In the genomic region with DNA sequence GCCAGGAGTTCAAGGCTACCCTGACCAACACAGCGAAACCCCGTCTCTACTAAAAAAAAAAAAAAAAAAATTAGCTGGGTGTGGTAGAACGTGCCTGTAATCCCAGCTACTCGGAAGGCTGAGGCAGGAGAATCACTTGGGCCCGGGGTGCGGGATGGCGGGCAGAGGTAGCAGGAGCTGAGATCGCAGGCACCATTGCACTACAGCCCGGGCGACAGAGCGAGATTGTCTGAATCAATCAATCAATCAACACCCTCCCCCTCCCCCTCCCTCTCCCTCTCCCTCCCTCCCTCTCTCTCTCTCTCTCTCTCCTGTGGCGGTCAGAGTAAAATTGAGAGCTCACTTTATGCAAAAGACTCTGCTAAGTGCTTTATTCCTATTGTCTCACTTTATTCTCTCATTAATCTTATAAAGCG, we compare ENCODE assay signal across 9 cellular contexts. TPM values are rescaled to one million over a fixed set of nuclear protein-coding genes. Genes with fewer than 3 reads are reported as not detected.
A peak's percentile ranks its signal among the peaks of the same experiment; 100 is the strongest.
DNase-seq lines count a peak whose midpoint lies in the region; ATAC-seq, FAIRE-seq and TF ChIP-seq lines count a peak whose summit lies in the region.
"Had no signal": no experiment of that assay in that cellular context is flagged by ENCODE, and none has a peak within 500 bp of the region (broad histone marks: within the 10 kb centered on the region; RNA-seq: fewer than 3 reads in every experiment).

No MANE protein-coding gene starts in this region.

- no TSS peak for BruUV-seq in HepG2 (replicated peaks; lab: Mats Ljungman, UMichigan)

- peaks cover 3% of the 10 kb centered on the region; the same call in 1 of the 2 replicates for H4K20me1 ChIP-seq in HepG2 (ENCODE audit: insufficient read depth, low read length)

- H3K9ac ChIP-seq in HepG2 (ENCODE audit: insufficient read depth, low read depth, low read length) = peak overlapping the region; percentile 77

- TF ChIP-seq CTCF in HepG2 (CRISPR knock-in tag; IDR thresholded peaks at IDR 0.05) (no peak), tibial artery (IDR thresholded peaks at IDR 0.05) (no peak)

- intact Hi-C loops in HepG2 (cut with micrococcal nuclease; ENCODE audit: unreplicated experiment) = loop anchor here (1.0 to 2.0 kb wide), 2 partner anchors 31 to 44 kb away; partner anchors contain the start of gene TAF1C
- intact Hi-C loops in tibial artery (cut with DNase I; ENCODE audit: low total_unique reads) = no loop called here
- intact Hi-C loops in aorta (cut with DNase I) = no loop called here

- DNase-seq in activated T-cell treated with anti-CD3 and anti-CD28 coated beads, Interleukin-2, amount 50 U/mL, for 24 hours = no peak
- DNase-seq in activated T-cell treated with anti-CD3 and anti-CD28 coated beads, Interleukin-2, amount 50 U/mL, for 48 hours = no peak
- DNase-seq in activated naive CD8-positive, alpha-beta T cell treated with anti-CD3 and anti-CD28 coated beads, Interleukin-2, amount 50 U/mL, for 24 hours = no peak
- DNase-seq in HepG2 (ENCODE audit: low spot score) (no peak), tibial artery (no peak), aorta (no peak), SIG-M5 (lab: John Stamatoyannopoulos, UW) (no peak)

- CTCF ChIA-PET in HepG2 (lab: Yijun Ruan, JAX; ENCODE audit: low intra/inter-chr PET ratio, low total read pairs) = interaction anchor here (1.8 kb wide), 1 partner anchor 31 kb away, joined by 6 read pairs; no protein-coding TSS in a partner anchor

- no peak for FAIRE-seq in HepG2 (lab: Jason Lieb, UNC)

- H3K4me3 Mint-ChIP-seq in activated T-cell treated with anti-CD3 and anti-CD28 coated beads, Interleukin-2, amount 50 U/mL, for 24 hours = peak overlapping the region; percentile 96
- peak overlapping the region; percentile 93 for H3K4me3 Mint-ChIP-seq in activated naive CD8-positive, alpha-beta T cell treated with anti-CD3 and anti-CD28 coated beads, Interleukin-2, amount 50 U/mL, for 24 hours

- no peaks in the 10 kb centered on the region for H3K27me3 Mint-ChIP-seq in activated T-cell treated with anti-CD3 and anti-CD28 coated beads, Interleukin-2, amount 50 U/mL, for 24 hours
- peaks cover 3% of the 10 kb centered on the region for H3K27me3 Mint-ChIP-seq in activated naive CD8-positive, alpha-beta T cell treated with anti-CD3 and anti-CD28 coated beads, Interleukin-2, amount 50 U/mL, for 24 hours

- H3K36me3 ChIP-seq in HepG2 (replicated peaks in 1 of 2; ENCODE audit: control insufficient read depth in 1 of 2, insufficient read depth in 2 of 2, low read length in 2 of 2) (no peaks in the 10 kb centered on the region), tibial artery (no peaks in the 10 kb centered on the region), aorta (ENCODE audit: control insufficient read depth in 1 of 2, insufficient read depth in 2 of 2, low read length in 1 of 2) (no peaks in the 10 kb centered on the region)

- TF ChIP-seq EP300 in HepG2 (IDR thresholded peaks at IDR 0.05; ENCODE audit: low read depth in 2 of 2, low read length in 2 of 2) = no peak
- no peak for TF ChIP-seq EP300 in HepG2 (CRISPR knock-in tag; IDR thresholded peaks at IDR 0.05; ENCODE audit: borderline replicate concordance)

- no peaks in the 10 kb centered on the region for H3K9me3 Mint-ChIP-seq in activated T-cell treated with anti-CD3 and anti-CD28 coated beads, Interleukin-2, amount 50 U/mL, for 24 hours
- H3K9me3 Mint-ChIP-seq in activated naive CD8-positive, alpha-beta T cell treated with anti-CD3 and anti-CD28 coated beads, Interleukin-2, amount 50 U/mL, for 24 hours = no peaks in the 10 kb centered on the region

- no peak for TF ChIP-seq POLR2A in HepG2 (IDR thresholded peaks at IDR 0.05; ENCODE audit: insufficient read depth in 1 of 2, low read depth in 2 of 2, low read length in 2 of 2)

- H3K4me3 ChIP-seq in HepG2 (replicated peaks in 1 of 3; ENCODE audit: insufficient read depth in 1 of 3, low read depth in 2 of 3, low read length in 3 of 3) = peak overlapping the region; percentile 90 to 100 (median 92)
- H3K4me3 ChIP-seq in tibial artery = peak overlapping the region; percentile 72 to 89
- peak overlapping the region in 1 of 2 donors; percentile 89 for H3K4me3 ChIP-seq in aorta (ENCODE audit: low read length in 2 of 2)

- WGBS in HepG2 (ENCODE audit: low lambda C conversion rate) = 38% methylated on average over 13 of the region's 13 CpGs
- WGBS in aorta, 2 donors = 30 to 36% methylated on average over 10 to 13 of the region's 13 CpGs

- H3K27ac ChIP-seq in HepG2 (ENCODE audit: extremely low read length, insufficient read depth, low read length) (no peak overlapping the region), tibial artery (no peak overlapping the region), aorta (ENCODE audit: low read depth in 1 of 2, low read length in 2 of 2) (no peak overlapping the region)

- POLR2A ChIA-PET in HepG2 (lab: Yijun Ruan, JAX) = interaction anchor here (1.0 kb wide), 1 partner anchor 27 kb away, joined by 7 read pairs; the partner anchor contains the start of gene MBTPS1

- no peaks in the 10 kb centered on the region for H3K9me3 ChIP-seq in HepG2 (ENCODE audit: low read length)
- H3K9me3 ChIP-seq in tibial artery = no peaks in the 10 kb centered on the region
- H3K9me3 ChIP-seq in aorta (ENCODE audit: control insufficient read depth, low read length) = no peaks in the 10 kb centered on the region

- H2AFZ ChIP-seq in HepG2 (ENCODE audit: low read length) = no peak overlapping the region

- H3K36me3 Mint-ChIP-seq in activated T-cell treated with anti-CD3 and anti-CD28 coated beads, Interleukin-2, amount 50 U/mL, for 24 hours (ENCODE audit: low read depth) = peaks cover 5% of the 10 kb centered on the region
- H3K36me3 Mint-ChIP-seq in activated naive CD8-positive, alpha-beta T cell treated with anti-CD3 and anti-CD28 coated beads, Interleukin-2, amount 50 U/mL, for 24 hours (ENCODE audit: low read depth) = no peaks in the 10 kb centered on the region

- peak overlapping the region; percentile 97 for H3K4me2 ChIP-seq in HepG2 (ENCODE audit: low read depth, low read length)

- in situ Hi-C loops in HepG2 (cut with HindIII; ENCODE audit: extremely low pct_ligation_motif_present, low pct_unique_long_range_greater_than_20kb) = no loop called here

- no peak for TF ChIP-seq RAD21 in HepG2 (CRISPR knock-in tag; IDR thresholded peaks at IDR 0.05)

- peak overlapping the region; percentile 90 for H3K27ac Mint-ChIP-seq in activated T-cell treated with anti-CD3 and anti-CD28 coated beads, Interleukin-2, amount 50 U/mL, for 24 hours
- H3K27ac Mint-ChIP-seq in activated naive CD8-positive, alpha-beta T cell treated with anti-CD3 and anti-CD28 coated beads, Interleukin-2, amount 50 U/mL, for 24 hours = peak overlapping the region; percentile 86

- peaks cover 40% of the 10 kb centered on the region for H3K79me2 ChIP-seq in HepG2 (ENCODE audit: insufficient read depth, low read length)

- peaks cover 31% of the 10 kb centered on the region for H3K4me1 Mint-ChIP-seq in activated T-cell treated with anti-CD3 and anti-CD28 coated beads, Interleukin-2, amount 50 U/mL, for 24 hours (ENCODE audit: low read depth)
- H3K4me1 Mint-ChIP-seq in activated naive CD8-positive, alpha-beta T cell treated with anti-CD3 and anti-CD28 coated beads, Interleukin-2, amount 50 U/mL, for 24 hours = peaks cover 36% of the 10 kb centered on the region

- peaks cover 52% of the 10 kb centered on the region for H3K4me1 ChIP-seq in HepG2 (ENCODE audit: insufficient read depth, low read length)
- H3K4me1 ChIP-seq in tibial artery = peaks cover 0 to 21% (median 13%) of the 10 kb centered on the region in 4 donors
- H3K4me1 ChIP-seq in aorta (ENCODE audit: control insufficient read depth in 1 of 2, insufficient read depth in 2 of 2, low read length in 2 of 2) = no peaks in the 10 kb centered on the region

- peaks cover 2 to 10% of the 10 kb centered on the region in 2 experiments for H3K27me3 ChIP-seq in HepG2 (ENCODE audit: control insufficient read depth in 1 of 2, insufficient read depth in 2 of 2, low read length in 2 of 2)
- no peaks in the 10 kb centered on the region for H3K27me3 ChIP-seq in tibial artery
- no peaks in the 10 kb centered on the region for H3K27me3 ChIP-seq in aorta (ENCODE audit: control insufficient read depth in 1 of 2, insufficient read depth in 2 of 2, low read length in 1 of 2)

- no peak for ATAC-seq in activated naive CD8-positive, alpha-beta T cell treated with anti-CD3 and anti-CD28 coated beads, Interleukin-2, amount 50 U/mL, for 24 hours
- ATAC-seq in HepG2 (no peak), aorta (ENCODE audit: low FRiP score) (no peak), HG02938 (IDR thresholded peaks at IDR 0.05; ENCODE audit: unreplicated experiment) (no peak)

RNA-seq across cellular contexts. Expression of gene HSDL1, which starts 1.2 kb away (rescaled TPM):
- total RNA-seq in HepG2 (2016; rRNA removed; fragmentation: Illumina TruSeq; extraction: Trizol) (41.0 and 49.7 TPM in 2 replicates), aorta (10 to 100 TPM; 14.6 to 20.5 TPM)
- total RNA-seq in HepG2 (2016; cell fraction: cytosol; rRNA removed; fragmentation: Illumina TruSeq; extraction: Trizol; ENCODE audit: low read depth) = 7.8 and 9.0 TPM in 2 replicates
- total RNA-seq in HepG2 (2016; cell fraction: insoluble cytoplasmic fraction; rRNA removed; fragmentation: Illumina TruSeq; extraction: Trizol) = 44.0 and 52.4 TPM in 2 replicates
- total RNA-seq in HepG2 (2016; cell fraction: membrane; rRNA removed; fragmentation: Illumina TruSeq; extraction: Trizol) = 24.0 and 24.1 TPM in 2 replicates
- total RNA-seq in HepG2 (2016; cell fraction: nucleus; rRNA removed; fragmentation: Illumina TruSeq; extraction: Trizol) = 44.3 and 51.5 TPM in 2 replicates
- polyA plus RNA-seq in HepG2 (2011; rRNA removed) (38.5 and 49.2 TPM in 2 replicates), aorta (10 to 100 TPM; 11.4 to 19.0 TPM)
- polyA plus RNA-seq in HepG2 (2011; cell fraction: cytosol; rRNA removed) = 16.7 and 25.9 TPM in 2 replicates
- 63.7 and 74.4 TPM in 2 replicates for polyA plus RNA-seq in HepG2 (2011; cell fraction: nucleus; rRNA removed)
- 37.4 and 44.3 TPM in 2 replicates for polyA plus RNA-seq in HepG2 (2012)
- polyA plus RNA-seq in HepG2 (2016; cell fraction: cytosol; fragmentation: Illumina TruSeq; extraction: Trizol; ENCODE audit: low read depth) = 4.0 and 5.2 TPM in 2 replicates
- polyA plus RNA-seq in HepG2 (2016; cell fraction: insoluble cytoplasmic fraction; fragmentation: Illumina TruSeq; extraction: Trizol; ENCODE audit: low read depth) = 31.8 and 35.8 TPM in 2 replicates
- polyA plus RNA-seq in HepG2 (2016; cell fraction: membrane; fragmentation: Illumina TruSeq; extraction: Trizol; ENCODE audit: low read depth) = 9.4 and 9.5 TPM in 2 replicates
- 82.3 and 86.1 TPM in 2 replicates for polyA plus RNA-seq in HepG2 (2016; cell fraction: nucleus; fragmentation: Illumina TruSeq; extraction: Trizol; ENCODE audit: insufficient read depth, low read depth)
- polyA minus RNA-seq in HepG2 (2011; rRNA and poly(A)+ RNA removed; ENCODE audit: low replicate concordance) = 16.9 and 31.3 TPM in 2 replicates
- polyA minus RNA-seq in HepG2 (2011; cell fraction: cytosol; rRNA and poly(A)+ RNA removed) = 17.4 and 22.4 TPM in 2 replicates
- polyA minus RNA-seq in HepG2 (2011; cell fraction: nucleus; rRNA and poly(A)+ RNA removed) = 37.8 and 49.3 TPM in 2 replicates

RNA-seq across cellular contexts. Expression of gene DNAAF1, which starts 1.3 kb away (rescaled TPM):
- total RNA-seq in HepG2 (2016; rRNA removed; fragmentation: Illumina TruSeq; extraction: Trizol) (0.04 TPM in 1 of 2 replicates, not detected in the other), aorta (under 1 TPM; 0.19 to 0.48 TPM)
- total RNA-seq in HepG2 (2016; cell fraction: cytosol; rRNA removed; fragmentation: Illumina TruSeq; extraction: Trizol; ENCODE audit: low read depth) = not detected in 2 replicates
- 0.09 TPM in 1 of 2 replicates, not detected in the other for total RNA-seq in HepG2 (2016; cell fraction: insoluble cytoplasmic fraction; rRNA removed; fragmentation: Illumina TruSeq; extraction: Trizol)
- 0.21 and 0.28 TPM in 2 replicates for total RNA-seq in HepG2 (2016; cell fraction: membrane; rRNA removed; fragmentation: Illumina TruSeq; extraction: Trizol)
- total RNA-seq in HepG2 (2016; cell fraction: nucleus; rRNA removed; fragmentation: Illumina TruSeq; extraction: Trizol) = 0.22 and 0.25 TPM in 2 replicates
- polyA plus RNA-seq in HepG2 (2011; rRNA removed) (0.07 TPM in 1 of 2 replicates, not detected in the other), aorta (1 to 10 TPM in 1 of 2 donors, not detected in 1; 1.4 TPM)
- polyA plus RNA-seq in HepG2 (2011; cell fraction: cytosol; rRNA removed) = not detected in 2 replicates
- polyA plus RNA-seq in HepG2 (2011; cell fraction: nucleus; rRNA removed) = 0.10 and 0.48 TPM in 2 replicates
- polyA plus RNA-seq in HepG2 (2012) = 0.09 TPM in 1 of 2 replicates, not detected in the other
- polyA plus RNA-seq in HepG2 (2016; cell fraction: cytosol; fragmentation: Illumina TruSeq; extraction: Trizol; ENCODE audit: low read depth) = not detected in 2 replicates
- not detected in 2 replicates for polyA plus RNA-seq in HepG2 (2016; cell fraction: insoluble cytoplasmic fraction; fragmentation: Illumina TruSeq; extraction: Trizol; ENCODE audit: low read depth)
- not detected in 2 replicates for polyA plus RNA-seq in HepG2 (2016; cell fraction: membrane; fragmentation: Illumina TruSeq; extraction: Trizol; ENCODE audit: low read depth)
- polyA plus RNA-seq in HepG2 (2016; cell fraction: nucleus; fragmentation: Illumina TruSeq; extraction: Trizol; ENCODE audit: insufficient read depth, low read depth) = 0.35 and 0.44 TPM in 2 replicates
- polyA minus RNA-seq in HepG2 (2011; rRNA and poly(A)+ RNA removed; ENCODE audit: low replicate concordance) = 0.37 TPM in 1 of 2 replicates, not detected in the other
- polyA minus RNA-seq in HepG2 (2011; cell fraction: cytosol; rRNA and poly(A)+ RNA removed) = not detected in 2 replicates
- polyA minus RNA-seq in HepG2 (2011; cell fraction: nucleus; rRNA and poly(A)+ RNA removed) = 0.37 TPM in 1 of 2 replicates, not detected in the other
- total RNA-seq: glomerular endothelial cell had no signal

RNA-seq across cellular contexts. Expression of gene MBTPS1, which starts 27.1 kb away (rescaled TPM):
- 42.0 and 56.7 TPM in 2 replicates for total RNA-seq in HepG2 (2016; rRNA removed; fragmentation: Illumina TruSeq; extraction: Trizol)
- 14.4 and 16.1 TPM in 2 replicates for total RNA-seq in HepG2 (2016; cell fraction: cytosol; rRNA removed; fragmentation: Illumina TruSeq; extraction: Trizol; ENCODE audit: low read depth)
- total RNA-seq in HepG2 (2016; cell fraction: insoluble cytoplasmic fraction; rRNA removed; fragmentation: Illumina TruSeq; extraction: Trizol) = 36.6 and 55.6 TPM in 2 replicates
- total RNA-seq in HepG2 (2016; cell fraction: membrane; rRNA removed; fragmentation: Illumina TruSeq; extraction: Trizol) = 45.4 and 47.4 TPM in 2 replicates
- 69.1 and 74.7 TPM in 2 replicates for total RNA-seq in HepG2 (2016; cell fraction: nucleus; rRNA removed; fragmentation: Illumina TruSeq; extraction: Trizol)
- polyA plus RNA-seq in HepG2 (2011; rRNA removed) = 83.4 and 91.3 TPM in 2 replicates
- 67.3 and 71.7 TPM in 2 replicates for polyA plus RNA-seq in HepG2 (2011; cell fraction: cytosol; rRNA removed)
- polyA plus RNA-seq in HepG2 (2011; cell fraction: nucleus; rRNA removed) = 131 and 133 TPM in 2 replicates
- polyA plus RNA-seq in HepG2 (2012) = 62.6 and 69.2 TPM in 2 replicates
- polyA plus RNA-seq in HepG2 (2016; cell fraction: cytosol; fragmentation: Illumina TruSeq; extraction: Trizol; ENCODE audit: low read depth) = 8.3 TPM in 2 replicates
- 38.4 and 45.1 TPM in 2 replicates for polyA plus RNA-seq in HepG2 (2016; cell fraction: insoluble cytoplasmic fraction; fragmentation: Illumina TruSeq; extraction: Trizol; ENCODE audit: low read depth)
- polyA plus RNA-seq in HepG2 (2016; cell fraction: membrane; fragmentation: Illumina TruSeq; extraction: Trizol; ENCODE audit: low read depth) = 28.8 and 29.8 TPM in 2 replicates
- polyA plus RNA-seq in HepG2 (2016; cell fraction: nucleus; fragmentation: Illumina TruSeq; extraction: Trizol; ENCODE audit: insufficient read depth, low read depth) = 102 and 104 TPM in 2 replicates
- polyA minus RNA-seq in HepG2 (2011; rRNA and poly(A)+ RNA removed; ENCODE audit: low replicate concordance) = 115 TPM in 2 replicates
- 74.7 and 82.8 TPM in 2 replicates for polyA minus RNA-seq in HepG2 (2011; cell fraction: cytosol; rRNA and poly(A)+ RNA removed)
- polyA minus RNA-seq in HepG2 (2011; cell fraction: nucleus; rRNA and poly(A)+ RNA removed) = 177 and 179 TPM in 2 replicates
- total RNA-seq in aorta = 100 to 1,000 TPM in 1 of 2 donors, 10 to 100 TPM in 1; 75.0 to 108 TPM
- polyA plus RNA-seq in aorta = 10 to 100 TPM; 28.9 to 68.3 TPM

RNA-seq across cellular contexts. Expression of gene TAF1C, which starts 43.1 kb away (rescaled TPM):
- total RNA-seq in HepG2 (2016; rRNA removed; fragmentation: Illumina TruSeq; extraction: Trizol) (8.3 and 15.6 TPM in 2 replicates), aorta (10 to 100 TPM; 46.6 to 50.9 TPM)
- 9.0 and 11.9 TPM in 2 replicates for total RNA-seq in HepG2 (2016; cell fraction: cytosol; rRNA removed; fragmentation: Illumina TruSeq; extraction: Trizol; ENCODE audit: low read depth)
- total RNA-seq in HepG2 (2016; cell fraction: insoluble cytoplasmic fraction; rRNA removed; fragmentation: Illumina TruSeq; extraction: Trizol) = 5.7 and 17.7 TPM in 2 replicates
- total RNA-seq in HepG2 (2016; cell fraction: membrane; rRNA removed; fragmentation: Illumina TruSeq; extraction: Trizol) = 9.2 and 10.3 TPM in 2 replicates
- 33.5 and 39.8 TPM in 2 replicates for total RNA-seq in HepG2 (2016; cell fraction: nucleus; rRNA removed; fragmentation: Illumina TruSeq; extraction: Trizol)
- polyA plus RNA-seq in HepG2 (2011; rRNA removed) (20.8 and 25.2 TPM in 2 replicates), aorta (10 to 100 TPM in 1 of 2 donors, 1 to 10 TPM in 1; 8.4 to 80.9 TPM)
- polyA plus RNA-seq in HepG2 (2011; cell fraction: cytosol; rRNA removed) = 6.5 and 8.8 TPM in 2 replicates
- polyA plus RNA-seq in HepG2 (2011; cell fraction: nucleus; rRNA removed) = 318 and 424 TPM in 2 replicates
- polyA plus RNA-seq in HepG2 (2012) = 24.5 and 34.3 TPM in 2 replicates
- 1.1 and 1.7 TPM in 2 replicates for polyA plus RNA-seq in HepG2 (2016; cell fraction: cytosol; fragmentation: Illumina TruSeq; extraction: Trizol; ENCODE audit: low read depth)
- 9.1 and 13.0 TPM in 2 replicates for polyA plus RNA-seq in HepG2 (2016; cell fraction: insoluble cytoplasmic fraction; fragmentation: Illumina TruSeq; extraction: Trizol; ENCODE audit: low read depth)
- polyA plus RNA-seq in HepG2 (2016; cell fraction: membrane; fragmentation: Illumina TruSeq; extraction: Trizol; ENCODE audit: low read depth) = 1.9 and 2.6 TPM in 2 replicates
- 119 and 132 TPM in 2 replicates for polyA plus RNA-seq in HepG2 (2016; cell fraction: nucleus; fragmentation: Illumina TruSeq; extraction: Trizol; ENCODE audit: insufficient read depth, low read depth)
- polyA minus RNA-seq in HepG2 (2011; rRNA and poly(A)+ RNA removed; ENCODE audit: low replicate concordance) = 40.8 and 57.1 TPM in 2 replicates
- 4.0 and 5.1 TPM in 2 replicates for polyA minus RNA-seq in HepG2 (2011; cell fraction: cytosol; rRNA and poly(A)+ RNA removed)
- polyA minus RNA-seq in HepG2 (2011; cell fraction: nucleus; rRNA and poly(A)+ RNA removed) = 62.5 and 75.1 TPM in 2 replicates

RNA-seq across cellular contexts. Expression of gene ADAD2, which starts 47.2 kb away (rescaled TPM):
- total RNA-seq in HepG2 (2016; rRNA removed; fragmentation: Illumina TruSeq; extraction: Trizol) (not detected in 2 replicates), aorta (under 1 TPM in 1 of 2 donors, not detected in 1; 0.33 TPM)
- total RNA-seq in HepG2 (2016; cell fraction: cytosol; rRNA removed; fragmentation: Illumina TruSeq; extraction: Trizol; ENCODE audit: low read depth) = not detected in 2 replicates
- total RNA-seq in HepG2 (2016; cell fraction: insoluble cytoplasmic fraction; rRNA removed; fragmentation: Illumina TruSeq; extraction: Trizol) = not detected in 2 replicates
- not detected in 2 replicates for total RNA-seq in HepG2 (2016; cell fraction: membrane; rRNA removed; fragmentation: Illumina TruSeq; extraction: Trizol)
- total RNA-seq in HepG2 (2016; cell fraction: nucleus; rRNA removed; fragmentation: Illumina TruSeq; extraction: Trizol) = not detected in 2 replicates
- polyA plus RNA-seq in HepG2 (2011; rRNA removed) (not detected in 2 replicates), aorta (1 to 10 TPM in 1 of 2 donors, not detected in 1; 1.0 TPM)
- polyA plus RNA-seq in HepG2 (2011; cell fraction: cytosol; rRNA removed) = 0.03 TPM in 1 of 2 replicates, not detected in the other
- not detected in 2 replicates for polyA plus RNA-seq in HepG2 (2011; cell fraction: nucleus; rRNA removed)
- polyA plus RNA-seq in HepG2 (2012) = not detected in 2 replicates
- polyA plus RNA-seq in HepG2 (2016; cell fraction: cytosol; fragmentation: Illumina TruSeq; extraction: Trizol; ENCODE audit: low read depth) = not detected in 2 replicates
- polyA plus RNA-seq in HepG2 (2016; cell fraction: insoluble cytoplasmic fraction; fragmentation: Illumina TruSeq; extraction: Trizol; ENCODE audit: low read depth) = not detected in 2 replicates
- polyA plus RNA-seq in HepG2 (2016; cell fraction: membrane; fragmentation: Illumina TruSeq; extraction: Trizol; ENCODE audit: low read depth) = not detected in 2 replicates
- polyA plus RNA-seq in HepG2 (2016; cell fraction: nucleus; fragmentation: Illumina TruSeq; extraction: Trizol; ENCODE audit: insufficient read depth, low read depth) = not detected in 2 replicates
- polyA minus RNA-seq in HepG2 (2011; rRNA and poly(A)+ RNA removed; ENCODE audit: low replicate concordance) = not detected in 2 replicates
- not detected in 2 replicates for polyA minus RNA-seq in HepG2 (2011; cell fraction: cytosol; rRNA and poly(A)+ RNA removed)
- polyA minus RNA-seq in HepG2 (2011; cell fraction: nucleus; rRNA and poly(A)+ RNA removed) = not detected in 2 replicates
